ENCODE assay signal across 10 cellular contexts in genomic region chr10:79111846-79112614, GRCh38. TPM values are rescaled to one million over a fixed set of nuclear protein-coding genes. Genes with fewer than 3 reads are reported as not detected.
DNase-seq lines count a peak whose midpoint lies in the region; ATAC-seq and TF ChIP-seq lines count a peak whose summit lies in the region.
"Had no signal": no experiment of that assay in that cellular context is flagged by ENCODE, and none has a peak within 500 bp of the region (broad histone marks: within the 10 kb centered on the region; RNA-seq: fewer than 3 reads in every experiment).

No MANE protein-coding gene starts in this region.

- H3K27me3 ChIP-seq in CD4-positive, CD25-positive, alpha-beta regulatory T cell (ENCODE audit: control insufficient read depth, insufficient read depth, low read length) = no peaks in the 10 kb centered on the region
- no peaks in the 10 kb centered on the region for H3K27me3 ChIP-seq in body of pancreas
- no peaks in the 10 kb centered on the region for H3K27me3 ChIP-seq in hepatocyte

- no peaks in the 10 kb centered on the region for H3K9me3 ChIP-seq in CD4-positive, CD25-positive, alpha-beta regulatory T cell (ENCODE audit: control insufficient read depth in 2 of 2, low read length in 2 of 2)
- no peaks in the 10 kb centered on the region for H3K9me3 ChIP-seq in body of pancreas
- H3K9me3 ChIP-seq in hepatocyte (ENCODE audit: low read depth) = no peaks in the 10 kb centered on the region

- no peak overlapping the region for H3K4me3 ChIP-seq in CD4-positive, CD25-positive, alpha-beta regulatory T cell (ENCODE audit: low read depth, low read length)
- H3K4me3 ChIP-seq in body of pancreas (no peak overlapping the region), hepatocyte (no peak overlapping the region)

- peaks cover 99% of the 10 kb centered on the region for H4K20me1 ChIP-seq in hepatocyte (ENCODE audit: insufficient read depth, poor library complexity, severe bottlenecking)

- H3K27me3 Mint-ChIP-seq in CD4-positive, CD25-positive, alpha-beta regulatory T cell = no peaks in the 10 kb centered on the region

- H3K79me2 ChIP-seq in hepatocyte = peaks cover 98% of the 10 kb centered on the region

- ATAC-seq in CD4-positive, CD25-positive, alpha-beta regulatory T cell (ENCODE audit: low read depth in 2 of 2) = no peak
- ATAC-seq in body of pancreas (peak; percentile 6), sciatic nerve (peak; percentile 5)

- no peaks in the 10 kb centered on the region for H3K9me2 ChIP-seq in hepatocyte (replicated peaks; ENCODE audit: insufficient read depth)

- no peaks in the 10 kb centered on the region for H3K36me3 ChIP-seq in CD4-positive, CD25-positive, alpha-beta regulatory T cell (ENCODE audit: control insufficient read depth, insufficient read depth, low read length)
- no peaks in the 10 kb centered on the region for H3K36me3 ChIP-seq in body of pancreas (replicated peaks in 1 of 2; ENCODE audit: insufficient read depth in 1 of 2, low read depth in 2 of 2)
- H3K36me3 ChIP-seq in hepatocyte (replicated peaks; ENCODE audit: insufficient read depth, low read depth) = no peaks in the 10 kb centered on the region

- WGBS in body of pancreas, 2 donors = 55 to 60% methylated on average over 9 to 12 of the region's 12 CpGs
- 82% methylated on average over 11 of the region's 12 CpGs for WGBS in hepatocyte (ENCODE audit: low lambda C conversion rate, missing lambda C conversion rate)

- H3K4me1 Mint-ChIP-seq in CD4-positive, CD25-positive, alpha-beta regulatory T cell = peaks cover 0 to 64% (median 17%) of the 10 kb centered on the region in 4 donors

- H3K27ac ChIP-seq in CD4-positive, CD25-positive, alpha-beta regulatory T cell (ENCODE audit: insufficient read depth, low read length, poor library complexity, severe bottlenecking) = no peak overlapping the region
- peak overlapping the region; percentile 32 to 71 (median 56) for H3K27ac ChIP-seq in body of pancreas
- H3K27ac ChIP-seq in hepatocyte = peak overlapping the region; percentile 78

- H3K27ac Mint-ChIP-seq in CD4-positive, CD25-positive, alpha-beta regulatory T cell = peak overlapping the region in 2 of 3 donors; percentile 45 to 59

- intact Hi-C loops in body of pancreas (cut with DNase I) (no loop called here), sciatic nerve (cut with DNase I) (no loop called here)

- H2AFZ ChIP-seq in hepatocyte = no peak overlapping the region

- peak overlapping the region; percentile 64 for H3K4me2 ChIP-seq in hepatocyte

- H3K4me3 Mint-ChIP-seq in CD4-positive, CD25-positive, alpha-beta regulatory T cell = no peak overlapping the region

- TF ChIP-seq POLR2A in body of pancreas (IDR thresholded peaks at IDR 0.05) = no peak

- H3K9me3 Mint-ChIP-seq in CD4-positive, CD25-positive, alpha-beta regulatory T cell = no peaks in the 10 kb centered on the region

- no peaks in the 10 kb centered on the region for H3K4me1 ChIP-seq in CD4-positive, CD25-positive, alpha-beta regulatory T cell (ENCODE audit: control insufficient read depth, insufficient read depth, low read length, poor library complexity, severe bottlenecking)
- H3K4me1 ChIP-seq in body of pancreas = peaks cover 81% of the 10 kb centered on the region
- H3K4me1 ChIP-seq in hepatocyte (ENCODE audit: insufficient read depth) = peaks cover 62% of the 10 kb centered on the region

- TF ChIP-seq CTCF in body of pancreas (IDR thresholded peaks at IDR 0.05) (no peak), hepatocyte (IDR thresholded peaks at IDR 0.05; ENCODE audit: poor library complexity) (no peak)

- no peak for DNase-seq in CD4-positive, CD25-positive, alpha-beta regulatory T cell
- peak in 2 of 4 donors; percentile 37 to 39 for DNase-seq in body of pancreas
- DNase-seq in hepatocyte (ENCODE audit: low spot score) = no peak
- no peak for DNase-seq in sciatic nerve (ENCODE audit: low spot score)
- no peak for DNase-seq in NOMO-1 treated with dmso at 0.1 percent for 144 hours (lab: John Stamatoyannopoulos, UW; ENCODE audit: unreplicated experiment)
- DNase-seq in HuH-7.5 (ENCODE audit: low spot score) = no peak
- no peak for DNase-seq in SKM-1 (lab: John Stamatoyannopoulos, UW; ENCODE audit: unreplicated experiment)
- DNase-seq in NCI-H2107 treated with DMSO at 0.1 percent for 48 hours (lab: John Stamatoyannopoulos, UW; ENCODE audit: unreplicated experiment) = no peak
- DNase-seq: activated T-cell treated with anti-CD3 and anti-CD28 coated beads, Interleukin-2, amount 50 U/mL, for 1 hour; KG1 had no signal

- H3K36me3 Mint-ChIP-seq in CD4-positive, CD25-positive, alpha-beta regulatory T cell = no peaks in the 10 kb centered on the region

RNA-seq across cellular contexts. Expression of gene ZMIZ1, which starts 43.3 kb away (rescaled TPM):
- 34.8 TPM for total RNA-seq in CD4-positive, CD25-positive, alpha-beta regulatory T cell
- 1 to 10 TPM; 1.5 to 2.3 (median 1.9) TPM for polyA plus RNA-seq in CD4-positive, CD25-positive, alpha-beta regulatory T cell
- 10 to 100 TPM; 27.2 to 42.2 TPM for total RNA-seq in body of pancreas
- 16.5 and 30.9 TPM in 2 replicates for total RNA-seq in hepatocyte
- polyA plus RNA-seq in hepatocyte = 32.4 and 34.4 TPM in 2 replicates
- 96.7 TPM for total RNA-seq in sciatic nerve

Comparison
In these comparisons a context has a peak if more than half of its experiments do, and no peak if none do; other contexts are left out.
1. ATAC-seq: peak in body of pancreas (single experiment) and sciatic nerve (single experiment); none in CD4-positive, CD25-positive, alpha-beta regulatory T cell (0 of 2).